ENCODE assay signal across 14 cellular contexts in the genomic region with DNA sequence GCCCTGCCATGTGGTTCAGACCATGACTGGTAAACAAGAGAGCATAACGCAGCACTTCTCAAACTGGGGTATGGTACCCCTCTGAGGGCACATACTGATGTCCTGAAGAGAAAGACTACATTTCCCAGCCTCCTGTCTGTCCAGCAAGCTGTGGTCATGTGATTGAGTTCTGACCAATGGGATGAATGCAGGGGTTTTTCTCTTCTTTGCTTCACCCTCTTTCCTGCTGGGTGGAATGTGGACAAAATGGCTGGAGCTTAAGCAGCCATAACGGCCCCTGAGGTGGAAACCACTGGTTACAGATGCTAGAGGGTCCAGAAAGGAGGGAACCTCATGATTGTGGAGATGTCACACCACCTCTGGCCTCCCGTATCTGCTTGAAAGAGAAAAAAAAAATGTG. TPM values are rescaled to one million over a fixed set of nuclear protein-coding genes. Genes with fewer than 3 reads are reported as not detected.
DNase-seq lines count a peak whose midpoint lies in the region; ATAC-seq and TF ChIP-seq lines count a peak whose summit lies in the region.
"Had no signal": no experiment of that assay in that cellular context is flagged by ENCODE, and none has a peak within 500 bp of the region (broad histone marks: within the 10 kb centered on the region; RNA-seq: fewer than 3 reads in every experiment).

No MANE protein-coding gene starts in this region.

- H3F3A ChIP-seq in SK-N-SH (replicated peaks; ENCODE audit: insufficient read depth) = no peaks in the 10 kb centered on the region

- no peak overlapping the region for H3K27ac ChIP-seq in SK-N-SH (ENCODE audit: low read depth in 2 of 2, low read length in 1 of 2)
- no peak overlapping the region for H3K27ac ChIP-seq in osteoblast (ENCODE audit: low read depth, low read length)
- H3K27ac ChIP-seq: coronary artery, neutrophil, SK-N-MC had no signal

- POLR2A ChIA-PET in HEK293T (lab: Yijun Ruan, JAX) (no interaction called here), SK-N-SH (lab: Yijun Ruan, JAX) (no interaction called here)
- POLR2A ChIA-PET in naive thymus-derived CD8-positive, alpha-beta T cell (lab: Charles Lee) = no interaction called here

- H3K9me3 Mint-ChIP-seq in naive thymus-derived CD8-positive, alpha-beta T cell = peaks cover 0 to 5% (median 0%) of the 10 kb centered on the region in 9 donors
- H3K9me3 Mint-ChIP-seq in activated T-cell treated with anti-CD3 and anti-CD28 coated beads, Interleukin-2, amount 50 U/mL, for 24 hours = no peaks in the 10 kb centered on the region
- H3K9me3 Mint-ChIP-seq: CD4-positive, alpha-beta T cell had no signal

- TF ChIP-seq RAD21 in SK-N-SH (IDR thresholded peaks at IDR 0.05; ENCODE audit: low read length) = no peak

- no peaks in the 10 kb centered on the region for H4K20me1 ChIP-seq in SK-N-SH (ENCODE audit: insufficient read depth)
- H4K20me1 ChIP-seq in osteoblast (ENCODE audit: insufficient read depth, low read length) = no peaks in the 10 kb centered on the region

- H3K4me2 ChIP-seq in SK-N-SH (no peak overlapping the region), osteoblast (ENCODE audit: insufficient read depth, low read length) (no peak overlapping the region)

- TF ChIP-seq CTCF in SK-N-SH (IDR thresholded peaks at IDR 0.05) (no peak), fibroblast of villous mesenchyme (IDR thresholded peaks at IDR 0.05; ENCODE audit: insufficient read depth, low read depth, low read length) (no peak), osteoblast (IDR thresholded peaks at IDR 0.05; ENCODE audit: extremely low read depth, low read depth, low read length) (no peak)

- H2AFZ ChIP-seq in SK-N-SH (ENCODE audit: low read depth) (no peak overlapping the region), osteoblast (ENCODE audit: low read length) (no peak overlapping the region)

- H3K27ac Mint-ChIP-seq in naive thymus-derived CD8-positive, alpha-beta T cell = no peak overlapping the region
- no peak overlapping the region for H3K27ac Mint-ChIP-seq in activated T-cell treated with anti-CD3 and anti-CD28 coated beads, Interleukin-2, amount 50 U/mL, for 24 hours
- H3K27ac Mint-ChIP-seq: activated CD4-positive, alpha-beta T cell treated with anti-CD3 and anti-CD28 coated beads for 36 hours; CD4-positive, alpha-beta T cell had no signal

- H3K4me3 Mint-ChIP-seq in naive thymus-derived CD8-positive, alpha-beta T cell = no peak overlapping the region
- H3K4me3 Mint-ChIP-seq in activated T-cell treated with anti-CD3 and anti-CD28 coated beads, Interleukin-2, amount 50 U/mL, for 24 hours = no peak overlapping the region
- H3K4me3 Mint-ChIP-seq: activated CD4-positive, alpha-beta T cell treated with anti-CD3 and anti-CD28 coated beads for 36 hours; CD4-positive, alpha-beta T cell had no signal

- H3K79me2 ChIP-seq in SK-N-SH (ENCODE audit: insufficient read depth) (no peaks in the 10 kb centered on the region), osteoblast (ENCODE audit: insufficient read depth, low read length) (no peaks in the 10 kb centered on the region)

- 41% methylated on average over 3 of the region's 3 CpGs for WGBS in SK-N-SH (ENCODE audit: low lambda C conversion rate)

- no peak for ATAC-seq in naive thymus-derived CD8-positive, alpha-beta T cell
- ATAC-seq: activated CD4-positive, alpha-beta T cell treated with anti-CD3 and anti-CD28 coated beads for 36 hours had no signal

- H3K4me3 ChIP-seq in SK-N-SH (ENCODE audit: low read depth in 2 of 2, low read length in 1 of 2) = no peak overlapping the region
- H3K4me3 ChIP-seq in fibroblast of villous mesenchyme (ENCODE audit: low read depth, low read length) = no peak overlapping the region
- no peak overlapping the region for H3K4me3 ChIP-seq in osteoblast (ENCODE audit: insufficient read depth, low read length)
- H3K4me3 ChIP-seq: coronary artery, SK-N-MC had no signal

- H3K4me1 ChIP-seq in SK-N-SH (ENCODE audit: control insufficient read depth in 1 of 2, insufficient read depth in 2 of 2, low read depth in 1 of 2, low read length in 1 of 2) (peaks cover 7% of the 10 kb centered on the region in 2 experiments; a peak in 1 of 4 replicates), osteoblast (ENCODE audit: insufficient read depth, low read length) (no peaks in the 10 kb centered on the region)

- no peaks in the 10 kb centered on the region for H3K9me2 ChIP-seq in SK-N-SH

- DNase-seq in AG20443 (ENCODE audit: low spot score) (peak; percentile 52), HEK293T (ENCODE audit: extremely low spot score) (peak; percentile 30), SK-N-SH (no peak), fibroblast of villous mesenchyme (ENCODE audit: low read depth) (peak; percentile 13), germinal center (ENCODE audit: low spot score) (no peak), osteoblast (ENCODE audit: insufficient read length, low spot score, missing footprints) (no peak)
- no peak for DNase-seq in naive thymus-derived CD8-positive, alpha-beta T cell
- no peak for DNase-seq in activated T-cell treated with anti-CD3 and anti-CD28 coated beads, Interleukin-2, amount 50 U/mL, for 24 hours
- DNase-seq: activated CD4-positive, alpha-beta T cell treated with anti-CD3 and anti-CD28 coated beads for 36 hours; CD4-positive, alpha-beta T cell; glutamatergic neuron had no signal

- no peaks in the 10 kb centered on the region for H3K36me3 ChIP-seq in SK-N-SH (replicated peaks in 1 of 2; ENCODE audit: control insufficient read depth in 1 of 2, insufficient read depth in 2 of 2, low read length in 1 of 2)
- H3K36me3 ChIP-seq in osteoblast (ENCODE audit: insufficient read depth, low read length) = no peaks in the 10 kb centered on the region
- H3K36me3 ChIP-seq: neutrophil had no signal

- no peaks in the 10 kb centered on the region for H3K9me3 ChIP-seq in SK-N-SH
- H3K9me3 ChIP-seq in osteoblast (ENCODE audit: low read depth, low read length) = no peaks in the 10 kb centered on the region
- H3K9me3 ChIP-seq: neutrophil had no signal

- H3K9ac ChIP-seq in SK-N-SH = no peak overlapping the region

- peaks cover 0 to 3% (median 0%) of the 10 kb centered on the region in 4 donors for H3K4me1 Mint-ChIP-seq in naive thymus-derived CD8-positive, alpha-beta T cell
- H3K4me1 Mint-ChIP-seq in activated T-cell treated with anti-CD3 and anti-CD28 coated beads, Interleukin-2, amount 50 U/mL, for 24 hours (ENCODE audit: low read depth) = no peaks in the 10 kb centered on the region
- H3K4me1 Mint-ChIP-seq: activated CD4-positive, alpha-beta T cell treated with anti-CD3 and anti-CD28 coated beads for 36 hours had no signal

- CTCF ChIA-PET in HEK293T (lab: Yijun Ruan, JAX) = no interaction called here
- CTCF ChIA-PET in SK-N-SH (lab: Yijun Ruan, JAX) = interaction anchor here (1.0 to 11.4 kb wide), 4 partner anchors 17 to 168 kb away, joined by 3 to 115 read pairs (median 42); a partner anchor contains a TSS

- peaks cover 9 to 35% (median 30%) of the 10 kb centered on the region in 5 donors for H3K27me3 Mint-ChIP-seq in naive thymus-derived CD8-positive, alpha-beta T cell
- H3K27me3 Mint-ChIP-seq in activated T-cell treated with anti-CD3 and anti-CD28 coated beads, Interleukin-2, amount 50 U/mL, for 24 hours = peaks cover 41% of the 10 kb centered on the region

- H3K27me3 ChIP-seq in SK-N-SH (ENCODE audit: insufficient read depth) (peaks cover 3% of the 10 kb centered on the region; the same call in 1 of the 2 replicates), osteoblast (ENCODE audit: insufficient read depth, low read length) (peaks cover 19% of the 10 kb centered on the region)

- no peak for TF ChIP-seq EP300 in SK-N-SH (IDR thresholded peaks at IDR 0.05; ENCODE audit: borderline replicate concordance in 1 of 2, low read depth in 1 of 2, low read length in 1 of 2)

- no peaks in the 10 kb centered on the region for H3K36me3 Mint-ChIP-seq in naive thymus-derived CD8-positive, alpha-beta T cell
- no peaks in the 10 kb centered on the region for H3K36me3 Mint-ChIP-seq in activated T-cell treated with anti-CD3 and anti-CD28 coated beads, Interleukin-2, amount 50 U/mL, for 24 hours (ENCODE audit: low read depth)

TF ChIP-seq in HEK293T, 16 proteins besides CTCF, POLR2A, EP300 and RAD21:
- TF ChIP-seq CTBP1 (IDR thresholded peaks at IDR 0.05; ENCODE audit: borderline replicate concordance) = no peak
- no peak for TF ChIP-seq FOXK2 (IDR thresholded peaks at IDR 0.05)
- no peak for TF ChIP-seq FOXM1 (IDR thresholded peaks at IDR 0.05; ENCODE audit: borderline replicate concordance)

TF ChIP-seq in SK-N-SH, 30 proteins besides CTCF, POLR2A, EP300 and RAD21:
- no peak for TF ChIP-seq TEAD4 (IDR thresholded peaks at IDR 0.05; ENCODE audit: borderline replicate concordance, insufficient read depth)
- TF ChIP-seq, protein P1, sequence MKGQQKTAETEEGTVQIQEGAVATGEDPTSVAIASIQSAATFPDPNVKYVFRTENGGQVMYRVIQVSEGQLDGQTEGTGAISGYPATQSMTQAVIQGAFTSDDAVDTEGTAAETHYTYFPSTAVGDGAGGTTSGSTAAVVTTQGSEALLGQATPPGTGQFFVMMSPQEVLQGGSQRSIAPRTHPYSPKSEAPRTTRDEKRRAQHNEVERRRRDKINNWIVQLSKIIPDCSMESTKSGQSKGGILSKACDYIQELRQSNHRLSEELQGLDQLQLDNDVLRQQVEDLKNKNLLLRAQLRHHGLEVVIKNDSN (IDR thresholded peaks at IDR 0.05; ENCODE audit: borderline replicate concordance, low read depth) = peak; percentile 82

RNA-seq across cellular contexts. Expression of a gene that starts 19.4 kb away (rescaled TPM):
- 0.82 and 1.1 TPM in 2 replicates for polyA plus RNA-seq in SK-N-SH (2012; rRNA removed)
- 0.81 and 0.93 TPM in 2 replicates for polyA plus RNA-seq in SK-N-SH (2012; cell fraction: cytosol; rRNA removed)
- polyA plus RNA-seq in SK-N-SH (2012; cell fraction: nucleus; rRNA removed) = 1.6 and 1.8 TPM in 2 replicates
- total RNA-seq in fibroblast of villous mesenchyme (0.32 TPM in 1 of 2 replicates, not detected in the other), osteoblast (under 0.01 TPM in 2 replicates)
- under 1 TPM in 1 of 2 experiments, not detected in 1; 0.05 TPM for total RNA-seq in naive thymus-derived CD8-positive, alpha-beta T cell
- not detected for polyA plus RNA-seq in naive thymus-derived CD8-positive, alpha-beta T cell
- total RNA-seq: activated CD4-positive, alpha-beta T cell treated with anti-CD3 and anti-CD28 coated beads for 36 hours had no signal

Comparison
In these comparisons a context has a peak if more than half of its experiments do, and no peak if none do; other contexts are left out.
1. DNase-seq: peak in AG20443 (single experiment), HEK293T (single experiment) and fibroblast of villous mesenchyme (single experiment); none in SK-N-SH (single experiment), germinal center (single experiment), osteoblast (single experiment), naive thymus-derived CD8-positive, alpha-beta T cell (0 of 10) and activated T-cell treated with anti-CD3 and anti-CD28 coated beads, Interleukin-2, amount 50 U/mL, for 24 hours (single experiment).